23 cellular contexts compared by ENCODE assay signal in the genomic region with DNA sequence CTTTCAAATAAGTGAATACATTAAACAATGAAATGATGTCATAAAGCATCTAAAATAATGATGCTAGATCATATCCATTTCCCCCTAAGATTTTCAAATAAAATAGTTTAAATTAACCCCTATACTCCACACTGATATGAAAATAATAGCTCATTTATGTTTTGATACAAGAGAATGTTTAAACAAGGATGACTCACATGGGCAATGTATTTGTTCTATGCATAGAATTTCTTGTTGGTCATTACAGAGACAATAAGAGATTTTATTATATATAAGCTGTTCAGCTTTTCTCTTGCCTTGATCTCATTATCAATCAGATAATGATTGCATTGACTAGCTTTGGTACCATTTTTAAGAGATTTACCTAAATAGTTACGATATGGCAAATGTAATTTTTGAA.
"Had no signal": no experiment of that assay in that cellular context is flagged by ENCODE, and none has a peak within 500 bp of the region (broad histone marks: within the 10 kb centered on the region; RNA-seq: fewer than 3 reads in every experiment).

No MANE protein-coding gene starts in this region.

- H3K36me3 ChIP-seq: left ventricle myocardium inferior, neutrophil, spleen, tibial artery, upper lobe of left lung, uterus had no signal

- H3K27me3 ChIP-seq: foreskin keratinocyte, neutrophil, spleen, tibial artery, upper lobe of left lung, uterus had no signal

- H3K27ac ChIP-seq: coronary artery, foreskin keratinocyte, left ventricle myocardium inferior, neutrophil, psoas muscle, spleen, tibial artery, upper lobe of left lung, uterus had no signal

- H3K4me1 ChIP-seq: foreskin keratinocyte, left ventricle myocardium inferior, psoas muscle, tibial artery, upper lobe of left lung, uterus had no signal

- H3K9me3 ChIP-seq: left ventricle myocardium inferior, neutrophil, psoas muscle, spleen, tibial artery, upper lobe of left lung, uterus had no signal

- DNase-seq: effector CD8-positive, alpha-beta T cell; erythroblast; foreskin keratinocyte; immature natural killer cell; kidney; left cardiac atrium; left ventricle myocardium inferior; mesenchymal stem cell; midbrain; naive B cell; psoas muscle; spleen; stimulated activated CD4-positive, alpha-beta T cell treated with anti-CD3 and anti-CD28 coated beads, Interleukin-15, amount 100 ng/mL, for 24 hours; stimulated activated CD4-positive, alpha-beta T cell treated with anti-CD3 and anti-CD28 coated beads, Interleukin-1b, Interleukin-23, amount 100 ng/mL, for 48 hours; stimulated activated CD4-positive, alpha-beta T cell treated with anti-CD3 and anti-CD28 coated beads, Interleukin-4, amount 100 ng/mL, for 24 hours; tibial artery; upper lobe of left lung; uterus had no signal

- ATAC-seq: foreskin keratinocyte; left cardiac atrium; psoas muscle; sciatic nerve; stimulated activated memory B cell treated with anti-CD40 and anti-IgM and Interleukin-4, amounts not matched to agents 10 μg/mL and 1 μg/mL and 100 μg/mL, for 72 hours had no signal

- H3K4me3 ChIP-seq: coronary artery, left ventricle myocardium inferior, lung, psoas muscle, spleen, tibial artery, upper lobe of left lung, uterus had no signal
